In genomic region chr2:74528600-74529356, GRCh38 we compare ENCODE assay signal across 8 cellular contexts. TPM values are rescaled to one million over a fixed set of nuclear protein-coding genes. Genes with fewer than 3 reads are reported as not detected.
DNase-seq lines count a peak whose midpoint lies in the region; ATAC-seq, FAIRE-seq and TF ChIP-seq lines count a peak whose summit lies in the region.

No MANE protein-coding gene starts in this region.

- H3K4me1 ChIP-seq in Panc1 (ENCODE audit: control insufficient read depth, insufficient read depth, low read length) (peaks cover 6% of the 10 kb centered on the region), neutrophil (ENCODE audit: control insufficient read depth in 1 of 2, insufficient read depth in 1 of 2, low read depth in 1 of 2, low read length in 1 of 2) (peaks cover 32 to 33% of the 10 kb centered on the region in 2 experiments)

- TF ChIP-seq CTCF in Panc1 (IDR thresholded peaks at IDR 0.05) (no peak), neutrophil (IDR thresholded peaks at IDR 0.05) (no peak)

- intact Hi-C loops in Panc1 (cut with micrococcal nuclease; ENCODE audit: unreplicated experiment): no loop called here

- peak; percentile 8 for ATAC-seq in HG02571 (IDR thresholded peaks at IDR 0.05; ENCODE audit: unreplicated experiment)
- ATAC-seq in Panc1: peak; percentile 26

- BruUV-seq in Panc1 (replicated peaks; lab: Mats Ljungman, UMichigan): no TSS peak

- no peaks in the 10 kb centered on the region for H3K9me3 ChIP-seq in Panc1 (ENCODE audit: control insufficient read depth, insufficient read depth, low read depth, low read length)
- no peaks in the 10 kb centered on the region for H3K9me3 ChIP-seq in neutrophil

- FAIRE-seq in GM12891 (lab: Jason Lieb, UNC): no peak

- H3K27ac ChIP-seq in Panc1 (ENCODE audit: low read length) (peak overlapping the region; percentile 92), epithelial cell of prostate (peak overlapping the region; percentile 81), neutrophil (peak overlapping the region; percentile 94)

- H3K4me3 ChIP-seq in Panc1 (ENCODE audit: low read depth in 2 of 2, low read length in 2 of 2): peak overlapping the region; percentile 87 to 99
- H3K4me3 ChIP-seq in neutrophil (ENCODE audit: low read depth in 1 of 2, low read length in 1 of 2): peak overlapping the region; percentile 74 to 97

- DNase-seq in GM12891 (ENCODE audit: insufficient read length, low spot score) (no peak), Panc1 (ENCODE audit: low read depth, low spot score) (no peak), epithelial cell of prostate (ENCODE audit: low read depth, low spot score) (no peak), KBM-7 (no peak), NCI-H1930 (lab: John Stamatoyannopoulos, UW) (no peak), DMS79 (lab: John Stamatoyannopoulos, UW) (no peak)

- TF ChIP-seq POLR2A in GM12891 (IDR thresholded peaks at IDR 0.05; ENCODE audit: low read depth, low read length): no peak

- H3K36me3 ChIP-seq in Panc1 (ENCODE audit: control insufficient read depth, insufficient read depth, low read length): peaks cover 3% of the 10 kb centered on the region
- peaks cover 39% of the 10 kb centered on the region for H3K36me3 ChIP-seq in neutrophil

- CTCF ChIA-PET in Panc1 (lab: Charles Lee): interaction anchor here (0.7 to 1.0 kb wide), 2 partner anchors 24 to 59 kb away, joined by 3 to 4 read pairs; no protein-coding TSS in a partner anchor

- POLR2A ChIA-PET in Panc1 (lab: Charles Lee): interaction anchor here (0.6 kb wide), 1 partner anchor 46 kb away, joined by 6 read pairs; no protein-coding TSS in a partner anchor

- in situ Hi-C loops in Panc1 (cut with HindIII; ENCODE audit: low pct_unique_long_range_greater_than_20kb, low sequenced_read_pairs) (no loop called here), KBM-7 (cut with MboI; ENCODE audit: low pct_unique_long_range_greater_than_20kb, low sequenced_read_pairs) (no loop called here)

- H3K27me3 ChIP-seq in Panc1 (ENCODE audit: control insufficient read depth, insufficient read depth, low read length): no peaks in the 10 kb centered on the region
- H3K27me3 ChIP-seq in neutrophil: no peaks in the 10 kb centered on the region

TF ChIP-seq in GM12891, 5 proteins besides CTCF, POLR2A, EP300 and RAD21:
- TF ChIP-seq PAX5 (IDR thresholded peaks at IDR 0.05; ENCODE audit: insufficient read depth, low read length, severe bottlenecking) (no peak), POLR2AphosphoS5 (IDR thresholded peaks at IDR 0.05; ENCODE audit: low read depth, low read length) (0 out of 2 replicates have a peak, but pooled peaks have one; percentile 13)

RNA-seq across cellular contexts. Expression of gene AUP1, which starts 0.7 kb away (rescaled TPM):
- polyA plus RNA-seq in GM12891 (2012; ENCODE audit: low read depth, missing spikeins): 96.8 TPM
- 142 TPM for total RNA-seq in Panc1 (2021; ENCODE audit: unreplicated experiment)
- polyA plus RNA-seq in Panc1 (2012; ENCODE audit: insufficient read length): 145 TPM

RNA-seq across cellular contexts. Expression of gene HTRA2, which starts 1.0 kb away (rescaled TPM):
- 58.5 TPM for polyA plus RNA-seq in GM12891 (2012; ENCODE audit: low read depth, missing spikeins)
- total RNA-seq in Panc1 (2021; ENCODE audit: unreplicated experiment): 21.2 TPM
- polyA plus RNA-seq in Panc1 (2012; ENCODE audit: insufficient read length): 21.4 TPM

RNA-seq across cellular contexts. Expression of gene DQX1, which starts 2.7 kb away (rescaled TPM):
- polyA plus RNA-seq in GM12891 (2012; ENCODE audit: low read depth, missing spikeins): 1.2 TPM
- total RNA-seq in Panc1 (2021; ENCODE audit: unreplicated experiment): 0.41 TPM
- polyA plus RNA-seq in Panc1 (2012; ENCODE audit: insufficient read length): 0.19 TPM

RNA-seq across cellular contexts. Expression of gene TLX2, which starts 14.5 kb away (rescaled TPM):
- 0.12 TPM for polyA plus RNA-seq in GM12891 (2012; ENCODE audit: low read depth, missing spikeins)
- not detected for total RNA-seq in Panc1 (2021; ENCODE audit: unreplicated experiment)
- 0.17 TPM for polyA plus RNA-seq in Panc1 (2012; ENCODE audit: insufficient read length)

RNA-seq across cellular contexts. Expression of gene PCGF1, which starts 21.3 kb away (rescaled TPM):
- 17.0 TPM for polyA plus RNA-seq in GM12891 (2012; ENCODE audit: low read depth, missing spikeins)
- 36.8 TPM for total RNA-seq in Panc1 (2021; ENCODE audit: unreplicated experiment)
- 27.7 TPM for polyA plus RNA-seq in Panc1 (2012; ENCODE audit: insufficient read length)
